ENCODE assay signal across 28 cellular contexts in genomic region chr6:149476789-149477455, GRCh38. TPM values are rescaled to one million over a fixed set of nuclear protein-coding genes. Genes with fewer than 3 reads are reported as not detected.
A peak's percentile ranks its signal among the peaks of the same experiment; 100 is the strongest.
DNase-seq lines count a peak whose midpoint lies in the region; ATAC-seq and TF ChIP-seq lines count a peak whose summit lies in the region.
"Had no signal": no experiment of that assay in that cellular context is flagged by ENCODE, and none has a peak within 500 bp of the region (broad histone marks: within the 10 kb centered on the region; RNA-seq: fewer than 3 reads in every experiment).

No MANE protein-coding gene starts in this region.

- H2BK5ac ChIP-seq in neuronal stem cell (ENCODE audit: low read length): no peak overlapping the region

- H2BK120ac ChIP-seq in neuronal stem cell (ENCODE audit: low read depth, low read length): no peak overlapping the region

- no TSS peak for BruUV-seq in OCI-LY7 (replicated peaks; lab: Mats Ljungman, UMichigan)
- BruUV-seq in PC-3 (replicated peaks; lab: Mats Ljungman, UMichigan): no TSS peak

- H3F3A ChIP-seq in PC-3 (ENCODE audit: low read length, unreplicated experiment): no peaks in the 10 kb centered on the region

- H3K14ac ChIP-seq in neuronal stem cell (ENCODE audit: low read length): no peak overlapping the region

- no peak overlapping the region for H2AFZ ChIP-seq in OCI-LY7 (ENCODE audit: low read length)
- H2AFZ ChIP-seq in neuronal stem cell (ENCODE audit: low read length): no peak overlapping the region
- no peak overlapping the region for H2AFZ ChIP-seq in PC-3 (ENCODE audit: low read length)
- H2AFZ ChIP-seq: GM23248 had no signal

- no peaks in the 10 kb centered on the region for H3K27me3 ChIP-seq in neuronal stem cell (ENCODE audit: control insufficient read depth in 3 of 3, insufficient read depth in 3 of 3, low read depth in 1 of 3, low read length in 3 of 3)
- no peaks in the 10 kb centered on the region for H3K27me3 ChIP-seq in PC-3 (ENCODE audit: low read length)
- H3K27me3 ChIP-seq: upper lobe of left lung had no signal

- WGBS in neuronal stem cell (ENCODE audit: extremely low coverage in 2 of 2, insufficient read length in 2 of 2, insufficient replicate concordance in 1 of 2), 2 donors: no CpG with 5 or more reads among the region's 6 CpGs

- ATAC-seq in HG03025 (IDR thresholded peaks at IDR 0.05; ENCODE audit: low FRiP score, unreplicated experiment): no peak
- ATAC-seq in PC-3: no peak
- ATAC-seq: activated CD8-positive, alpha-beta T cell treated with anti-CD3 and anti-CD28 coated beads for 36 hours; heart left ventricle; lower lobe of right lung; SK-N-SH treated with all-trans-retinoic acid at 6 μM for 48 hours had no signal

- H3K9me3 ChIP-seq in OCI-LY7 (ENCODE audit: low read length): no peaks in the 10 kb centered on the region
- no peaks in the 10 kb centered on the region for H3K9me3 ChIP-seq in neuronal stem cell (replicated peaks in 1 of 2; ENCODE audit: control insufficient read depth in 2 of 2, insufficient read depth in 1 of 2, low read depth in 1 of 2, low read length in 2 of 2)
- no peaks in the 10 kb centered on the region for H3K9me3 ChIP-seq in PC-3 (ENCODE audit: low read length)
- H3K9me3 ChIP-seq: heart left ventricle, lower lobe of right lung, upper lobe of left lung had no signal

- no peak overlapping the region for H4K91ac ChIP-seq in neuronal stem cell (ENCODE audit: low read depth, low read length, poor library complexity)

- H3K4ac ChIP-seq in neuronal stem cell (ENCODE audit: low read length): no peak overlapping the region

- no peaks in the 10 kb centered on the region for H3K27me3 Mint-ChIP-seq in T-helper 1 cell treated with Interleukin-12 subunit alpha and Interleukin-12 subunit beta and Interleukin-4 antibody, amounts not matched to agents 30 μg/mL and 1 μg/mL, for 36 hours (ENCODE audit: low read depth)
- H3K27me3 Mint-ChIP-seq: activated CD8-positive, alpha-beta T cell treated with anti-CD3 and anti-CD28 coated beads for 36 hours; brain had no signal

- H3K23ac ChIP-seq in neuronal stem cell (ENCODE audit: low read depth, low read length, poor library complexity): no peak overlapping the region

- H3K36me3 Mint-ChIP-seq in T-helper 1 cell treated with Interleukin-12 subunit alpha and Interleukin-12 subunit beta and Interleukin-4 antibody, amounts not matched to agents 30 μg/mL and 1 μg/mL, for 36 hours (ENCODE audit: low read depth): peaks cover 39% of the 10 kb centered on the region
- H3K36me3 Mint-ChIP-seq: brain had no signal

- CTCF ChIA-PET in OCI-LY7 (lab: Charles Lee; ENCODE audit: unreplicated experiment): no interaction called here
- CTCF ChIA-PET in PC-3 (lab: Charles Lee): no interaction called here

- H2BK12ac ChIP-seq in neuronal stem cell (ENCODE audit: low read length): no peak overlapping the region

- H3K9me3 Mint-ChIP-seq in T-helper 1 cell treated with Interleukin-12 subunit alpha and Interleukin-12 subunit beta and Interleukin-4 antibody, amounts not matched to agents 30 μg/mL and 1 μg/mL, for 36 hours: no peaks in the 10 kb centered on the region
- H3K9me3 Mint-ChIP-seq: activated CD8-positive, alpha-beta T cell treated with anti-CD3 and anti-CD28 coated beads for 36 hours had no signal

- H4K20me1 ChIP-seq in OCI-LY7 (ENCODE audit: insufficient read depth, low read length) (no peaks in the 10 kb centered on the region), PC-3 (ENCODE audit: low read length) (no peaks in the 10 kb centered on the region)

- H3K79me1 ChIP-seq in neuronal stem cell (ENCODE audit: low read depth, low read length): no peaks in the 10 kb centered on the region

- H3K79me2 ChIP-seq in OCI-LY7 (ENCODE audit: insufficient read depth, low read depth, low read length) (peaks cover 69% of the 10 kb centered on the region), PC-3 (ENCODE audit: low read length) (no peaks in the 10 kb centered on the region)

- DNase-seq in T-helper 1 cell (no peak), AG20443 (ENCODE audit: low spot score) (peak; percentile 1), OCI-LY7 (ENCODE audit: low spot score) (no peak), coronary artery (ENCODE audit: low spot score) (peak; percentile 53), neuronal stem cell (ENCODE audit: low spot score) (no peak), PC-3 (no peak)
- DNase-seq: activated CD4-positive, CD25-positive, alpha-beta regulatory T cell; activated CD8-positive, alpha-beta T cell treated with anti-CD3 and anti-CD28 coated beads for 36 hours; effector CD8-positive, alpha-beta T cell; erythroblast; GDM1; GM23248; heart left ventricle; kidney glomerular epithelial cell; lower lobe of right lung; MV-4-11; NCI-H1694 treated with DMSO at 0.1 percent for 48 hours; NCI-H2171 treated with DMSO at 0.1 percent for 48 hours; NCI-H524 treated with DMSO at 0.1 percent for 48 hours; upper lobe of left lung had no signal

- intact Hi-C loops in OCI-LY7 (cut with micrococcal nuclease; ENCODE audit: unreplicated experiment) (no loop called here), PC-3 (cut with micrococcal nuclease) (no loop called here)

- H3K4me2 ChIP-seq in OCI-LY7 (ENCODE audit: low read length) (peak overlapping the region; percentile 19; the same call in 1 of the 2 replicates), neuronal stem cell (ENCODE audit: insufficient read depth, low read length, poor library complexity, severe bottlenecking) (no peak overlapping the region), PC-3 (ENCODE audit: low read length) (no peak overlapping the region)

- H3K27ac ChIP-seq in OCI-LY7 (ENCODE audit: low read depth, low read length, poor library complexity, severe bottlenecking) (peak overlapping the region; percentile 15), coronary artery (no peak overlapping the region), neuronal stem cell (replicated peaks; ENCODE audit: low read length) (no peak overlapping the region), PC-3 (ENCODE audit: low read length) (no peak overlapping the region)
- H3K27ac ChIP-seq: 22Rv1, GM23248, heart left ventricle, lower lobe of right lung, RWPE1, upper lobe of left lung had no signal

- H2AK5ac ChIP-seq in neuronal stem cell (ENCODE audit: low read depth, low read length): no peak overlapping the region

- no peak overlapping the region for H3K4me3 Mint-ChIP-seq in T-helper 1 cell treated with Interleukin-12 subunit alpha and Interleukin-12 subunit beta and Interleukin-4 antibody, amounts not matched to agents 30 μg/mL and 1 μg/mL, for 36 hours
- H3K4me3 Mint-ChIP-seq: activated CD8-positive, alpha-beta T cell treated with anti-CD3 and anti-CD28 coated beads for 36 hours; brain had no signal

- no peak overlapping the region for H2BK15ac ChIP-seq in neuronal stem cell (ENCODE audit: low read length)

- H3K4me1 ChIP-seq in OCI-LY7 (ENCODE audit: insufficient read depth, low read length, poor library complexity, severe bottlenecking) (peaks cover 82% of the 10 kb centered on the region), neuronal stem cell (ENCODE audit: control insufficient read depth in 2 of 2, insufficient read depth in 1 of 2, low read depth in 1 of 2, low read length in 2 of 2) (peaks cover under 1 to 5% of the 10 kb centered on the region in 2 donors), PC-3 (ENCODE audit: insufficient read depth, low read length) (no peaks in the 10 kb centered on the region)

- no peak overlapping the region for H4K8ac ChIP-seq in neuronal stem cell (ENCODE audit: low read depth, low read length)

- H3K36me3 ChIP-seq in OCI-LY7 (ENCODE audit: insufficient read depth, low read length) (peaks cover 35% of the 10 kb centered on the region; the same call in 1 of the 2 replicates), neuronal stem cell (replicated peaks in 1 of 2; ENCODE audit: control insufficient read depth in 2 of 2, insufficient read depth in 2 of 2, low read length in 2 of 2) (no peaks in the 10 kb centered on the region), PC-3 (ENCODE audit: low read depth, low read length) (no peaks in the 10 kb centered on the region)
- H3K36me3 ChIP-seq: lower lobe of right lung, upper lobe of left lung had no signal

- TF ChIP-seq CTCF in OCI-LY7 (conservative IDR thresholded peaks at IDR 0.05; ENCODE audit: low read length) (no peak), coronary artery (IDR thresholded peaks at IDR 0.05) (no peak), PC-3 (conservative IDR thresholded peaks at IDR 0.05; ENCODE audit: low read depth, low read length) (no peak)

- POLR2A ChIA-PET in OCI-LY7 (lab: Charles Lee): interaction anchor here (4.4 kb wide), 1 partner anchor 9 kb away, joined by 31 read pairs; no protein-coding TSS in a partner anchor
- POLR2A ChIA-PET in PC-3 (lab: Charles Lee; ENCODE audit: unreplicated experiment): no interaction called here

- H3K18ac ChIP-seq in neuronal stem cell (ENCODE audit: low read length): no peak overlapping the region

- H3K4me1 Mint-ChIP-seq in T-helper 1 cell treated with Interleukin-12 subunit alpha and Interleukin-12 subunit beta and Interleukin-4 antibody, amounts not matched to agents 30 μg/mL and 1 μg/mL, for 36 hours (ENCODE audit: low read depth): peaks cover 60% of the 10 kb centered on the region

- no peak overlapping the region for H3K9ac ChIP-seq in neuronal stem cell (ENCODE audit: low read depth, low read length, poor library complexity)
- H3K9ac ChIP-seq in PC-3 (ENCODE audit: low read length): no peak overlapping the region
- H3K9ac ChIP-seq: GM23248 had no signal

- H3K4me3 ChIP-seq in OCI-LY7 (ENCODE audit: low read depth, low read length, poor library complexity, severe bottlenecking): no peak overlapping the region
- no peak overlapping the region for H3K4me3 ChIP-seq in coronary artery
- no peak overlapping the region for H3K4me3 ChIP-seq in neuronal stem cell (ENCODE audit: low read length in 2 of 2)
- H3K4me3 ChIP-seq in PC-3 (ENCODE audit: low read length): no peak overlapping the region
- H3K4me3 ChIP-seq: GM23248, heart left ventricle, lower lobe of right lung, upper lobe of left lung had no signal

- peak overlapping the region; percentile 73 for H3K27ac Mint-ChIP-seq in T-helper 1 cell treated with Interleukin-12 subunit alpha and Interleukin-12 subunit beta and Interleukin-4 antibody, amounts not matched to agents 30 μg/mL and 1 μg/mL, for 36 hours
- H3K27ac Mint-ChIP-seq: activated CD8-positive, alpha-beta T cell treated with anti-CD3 and anti-CD28 coated beads for 36 hours; brain; progenitor cell of endocrine pancreas had no signal

- H3K9me2 ChIP-seq in OCI-LY7 (ENCODE audit: insufficient read depth, low read length) (no peaks in the 10 kb centered on the region), PC-3 (replicated peaks; ENCODE audit: low read length) (no peaks in the 10 kb centered on the region)

RNA-seq across cellular contexts. Expression of gene ZC3H12D, which starts 7.9 kb away (rescaled TPM):
- total RNA-seq in OCI-LY7 (2014; rRNA removed; shearing (Covaris generic)): 12.8 and 14.0 TPM in 2 replicates
- 14.8 and 22.6 TPM in 2 replicates for total RNA-seq in OCI-LY7 (2022)
- polyA plus RNA-seq in neuronal stem cell (2013, experiment 1 of 2): 0.10 TPM
- polyA plus RNA-seq in neuronal stem cell (2013, experiment 2 of 2): 0.08 TPM
- total RNA-seq in PC-3 (2014; rRNA removed): not detected in 2 replicates
- total RNA-seq: HT-29 had no signal
- polyA plus RNA-seq: GM23248 had no signal

Comparison
In these comparisons a context has a peak if more than half of its experiments do, and no peak if none do; other contexts are left out.
1. DNase-seq: peak in AG20443 (single experiment) and coronary artery (single experiment); none in T-helper 1 cell (0 of 5), OCI-LY7 (single experiment), neuronal stem cell (single experiment) and PC-3 (single experiment).
2. RNA of gene ZC3H12D, which starts 7.9 kb away (total RNA-seq): 12.8 to 22.6 TPM in OCI-LY7; not detected in PC-3; every median in the first group is over 10 times any median in the second.